In the genomic region with DNA sequence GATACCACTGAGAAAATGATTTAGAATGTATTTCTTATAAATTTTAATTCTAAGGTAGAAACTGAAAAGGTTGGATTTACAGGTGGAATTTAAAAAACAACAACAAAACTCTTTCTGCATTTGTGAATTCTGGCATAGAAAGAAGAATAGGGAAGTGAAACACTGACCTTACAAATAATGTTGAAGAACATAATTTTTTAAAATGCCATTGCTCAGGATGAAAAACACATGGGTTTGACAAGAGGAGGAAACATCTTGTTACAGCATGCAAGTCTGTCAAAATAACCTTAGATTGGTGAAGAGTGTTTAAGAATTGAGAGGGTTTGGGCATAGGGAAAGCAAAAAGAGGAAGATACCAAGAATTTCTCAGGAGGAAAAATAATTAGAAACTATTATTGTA, we compare ENCODE assay signal across 10 cellular contexts.
DNase-seq lines count a peak whose midpoint lies in the region; ATAC-seq and TF ChIP-seq lines count a peak whose summit lies in the region.
"Had no signal": no experiment of that assay in that cellular context is flagged by ENCODE, and none has a peak within 500 bp of the region (broad histone marks: within the 10 kb centered on the region; RNA-seq: fewer than 3 reads in every experiment).

No MANE protein-coding gene starts in this region.

- H3K9me3 ChIP-seq in effector memory CD4-positive, alpha-beta T cell (ENCODE audit: control insufficient read depth, low read length), result no peaks in the 10 kb centered on the region
- no peaks in the 10 kb centered on the region for H3K9me3 ChIP-seq in breast epithelium

- no peaks in the 10 kb centered on the region for H3K27me3 ChIP-seq in effector memory CD4-positive, alpha-beta T cell (replicated peaks; ENCODE audit: control insufficient read depth, insufficient read depth, low read length, poor library complexity, severe bottlenecking)
- no peaks in the 10 kb centered on the region for H3K27me3 ChIP-seq in breast epithelium
- H3K27me3 ChIP-seq: hepatocyte had no signal

- TF ChIP-seq POLR2A in breast epithelium (IDR thresholded peaks at IDR 0.05), result no peak

- peak; percentile 34 for ATAC-seq in GM18508 (IDR thresholded peaks at IDR 0.05; ENCODE audit: insufficient read depth, unreplicated experiment)
- peak; percentile 53 for ATAC-seq in GM21390 (IDR thresholded peaks at IDR 0.05; ENCODE audit: unreplicated experiment)
- ATAC-seq in HG03469 (IDR thresholded peaks at IDR 0.05; ENCODE audit: unreplicated experiment), result peak; percentile 65
- ATAC-seq: WTC11 had no signal

- no peak for TF ChIP-seq CTCF in breast epithelium (IDR thresholded peaks at IDR 0.05)

- H3K36me3 ChIP-seq in effector memory CD4-positive, alpha-beta T cell (ENCODE audit: control insufficient read depth, insufficient read depth, low read length), result no peaks in the 10 kb centered on the region
- no peaks in the 10 kb centered on the region for H3K36me3 ChIP-seq in breast epithelium

- no peak overlapping the region for H3K4me3 ChIP-seq in effector memory CD4-positive, alpha-beta T cell (ENCODE audit: insufficient read depth, low read depth, low read length, poor library complexity, severe bottlenecking)
- H3K4me3 ChIP-seq in breast epithelium, result no peak overlapping the region
- H3K4me3 ChIP-seq: hepatocyte had no signal

- no peak for DNase-seq in effector memory CD4-positive, alpha-beta T cell
- DNase-seq in stimulated activated CD4-positive, alpha-beta T cell treated with anti-CD3 and anti-CD28 coated beads, Interleukin-2, amount 100 ng/mL, for 48 hours, result no peak
- DNase-seq in HUDEP-2 (lab: John Stamatoyannopoulos, UW; ENCODE audit: unreplicated experiment in 76 of 76) (no peak), breast epithelium (ENCODE audit: low spot score in 2 of 2) (no peak)
- DNase-seq: NCI-H526 treated with DMSO at 0.1 percent for 48 hours had no signal

- intact Hi-C loops in breast epithelium (cut with DNase I; ENCODE audit: low total_unique reads), result no loop called here

- H3K4me1 ChIP-seq in effector memory CD4-positive, alpha-beta T cell (ENCODE audit: control insufficient read depth, insufficient read depth, low read length, poor library complexity, severe bottlenecking), result peaks cover 9% of the 10 kb centered on the region
- no peaks in the 10 kb centered on the region for H3K4me1 ChIP-seq in breast epithelium

- peak overlapping the region; percentile 57 for H3K27ac ChIP-seq in effector memory CD4-positive, alpha-beta T cell (ENCODE audit: insufficient read depth, low read length, poor library complexity, severe bottlenecking)
- no peak overlapping the region for H3K27ac ChIP-seq in breast epithelium
- H3K27ac ChIP-seq: hepatocyte had no signal
